ENCODE assay signal across 16 cellular contexts in the genomic region with DNA sequence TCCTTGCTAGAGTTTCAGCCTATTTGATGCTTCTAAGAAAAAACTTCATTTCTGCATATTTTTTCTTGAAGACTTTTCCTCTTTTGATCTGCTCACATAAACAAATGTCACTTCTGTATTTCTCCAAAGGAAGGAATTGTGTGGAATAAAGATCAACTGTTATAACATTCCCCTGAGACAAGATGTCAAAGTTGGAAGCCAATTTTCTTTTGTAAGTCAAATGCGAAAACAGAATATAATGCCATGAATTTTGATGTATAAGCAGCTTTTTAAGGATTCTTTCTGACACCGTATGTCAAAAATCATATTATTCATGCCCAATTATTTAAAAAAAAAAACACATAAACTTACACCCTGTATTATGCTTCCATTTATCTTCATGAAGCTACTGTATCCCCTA.
DNase-seq lines count a peak whose midpoint lies in the region; ATAC-seq and TF ChIP-seq lines count a peak whose summit lies in the region.
"Had no signal": no experiment of that assay in that cellular context is flagged by ENCODE, and none has a peak within 500 bp of the region (broad histone marks: within the 10 kb centered on the region; RNA-seq: fewer than 3 reads in every experiment).

No MANE protein-coding gene starts in this region.

- no peak for TF ChIP-seq POLR2A in lower leg skin (IDR thresholded peaks at IDR 0.05)

- no peaks in the 10 kb centered on the region for H3K36me3 Mint-ChIP-seq in endothelial cell (ENCODE audit: low read depth, unreplicated experiment)
- H3K36me3 Mint-ChIP-seq: CD8-positive, alpha-beta T cell had no signal

- H3K36me3 ChIP-seq in BLaER1 (no peaks in the 10 kb centered on the region), Panc1 (ENCODE audit: control insufficient read depth, insufficient read depth, low read length) (no peaks in the 10 kb centered on the region), iPS-18a (ENCODE audit: control insufficient read depth, low read depth, low read length) (no peaks in the 10 kb centered on the region), neuron (ENCODE audit: insufficient read depth, low read length) (peaks cover 2% of the 10 kb centered on the region), tibial artery (no peaks in the 10 kb centered on the region)

- H3K9me3 ChIP-seq in BLaER1 (no peaks in the 10 kb centered on the region), Panc1 (ENCODE audit: control insufficient read depth, insufficient read depth, low read depth, low read length) (no peaks in the 10 kb centered on the region), iPS-18a (ENCODE audit: control insufficient read depth, low read depth, low read length) (no peaks in the 10 kb centered on the region), neuron (ENCODE audit: low read length) (peaks cover 2% of the 10 kb centered on the region), tibial artery (no peaks in the 10 kb centered on the region)

- no peak overlapping the region for H2AFZ ChIP-seq in neuron (ENCODE audit: low read depth, low read length)

- ATAC-seq in Panc1, result no peak
- ATAC-seq: CD8-positive, alpha-beta T cell; PC-3 had no signal

- peaks cover 20% of the 10 kb centered on the region for H4K20me1 ChIP-seq in BLaER1

- TSS peak; percentile 52 for BruUV-seq in Panc1 (replicated peaks; lab: Mats Ljungman, UMichigan)

- no peak overlapping the region for H3K4me3 Mint-ChIP-seq in endothelial cell (ENCODE audit: unreplicated experiment)
- H3K4me3 Mint-ChIP-seq: CD8-positive, alpha-beta T cell had no signal

- peak overlapping the region; percentile 77; the same call in 1 of the 2 replicates for H3K9ac ChIP-seq in BLaER1
- no peak overlapping the region for H3K9ac ChIP-seq in iPS-18a (ENCODE audit: low read length)

- CTCF ChIA-PET in Panc1 (lab: Charles Lee), result interaction anchor here (1.0 kb wide), 1 partner anchor 23 kb away, joined by 3 read pairs; no protein-coding TSS in a partner anchor

- no peaks in the 10 kb centered on the region for H3K9me3 Mint-ChIP-seq in endothelial cell (ENCODE audit: unreplicated experiment)
- H3K9me3 Mint-ChIP-seq: CD8-positive, alpha-beta T cell had no signal

- H3K27me3 Mint-ChIP-seq in endothelial cell (ENCODE audit: unreplicated experiment), result no peaks in the 10 kb centered on the region

- DNase-seq in Panc1 (ENCODE audit: low read depth, low spot score) (no peak), tibial artery (no peak), lower leg skin (ENCODE audit: low spot score in 2 of 2) (no peak), endothelial cell (ENCODE audit: low spot score) (no peak)
- DNase-seq in stimulated activated CD4-positive, alpha-beta T cell treated with anti-CD3 and anti-CD28 coated beads, Interleukin-4, amount 100 ng/mL, for 1 hour, result no peak
- DNase-seq: Calu3; CD8-positive, alpha-beta T cell; GF-D8; NCI-H1417 treated with DMSO at 0.1 percent for 48 hours; NCI-H1930; NCI-H226; PC-3 had no signal

- in situ Hi-C loops in Panc1 (cut with HindIII; ENCODE audit: low pct_unique_long_range_greater_than_20kb, low sequenced_read_pairs), result no loop called here

- peaks cover 39% of the 10 kb centered on the region for H3K27me3 ChIP-seq in BLaER1
- H3K27me3 ChIP-seq in Panc1 (ENCODE audit: control insufficient read depth, insufficient read depth, low read length), result no peaks in the 10 kb centered on the region
- H3K27me3 ChIP-seq in iPS-18a (ENCODE audit: control insufficient read depth, insufficient read depth, low read length), result peaks cover 7% of the 10 kb centered on the region
- no peaks in the 10 kb centered on the region for H3K27me3 ChIP-seq in neuron (ENCODE audit: insufficient read depth, low read length)
- H3K27me3 ChIP-seq in tibial artery, result no peaks in the 10 kb centered on the region

- peak overlapping the region; percentile 86 for H3K4me2 ChIP-seq in BLaER1

- TF ChIP-seq CTCF in Panc1 (IDR thresholded peaks at IDR 0.05) (no peak), tibial artery (IDR thresholded peaks at IDR 0.05) (no peak), lower leg skin (IDR thresholded peaks at IDR 0.05) (no peak), endothelial cell (IDR thresholded peaks at IDR 0.05; ENCODE audit: unreplicated experiment) (no peak)

- peak overlapping the region; percentile 68 for H3K4me3 ChIP-seq in BLaER1
- no peak overlapping the region for H3K4me3 ChIP-seq in Panc1 (ENCODE audit: low read depth in 2 of 2, low read length in 2 of 2)
- peak overlapping the region; percentile 73 for H3K4me3 ChIP-seq in iPS-18a (ENCODE audit: low read length)
- H3K4me3 ChIP-seq in neuron (ENCODE audit: low read length), result peak overlapping the region; percentile 78
- no peak overlapping the region for H3K4me3 ChIP-seq in tibial artery
- H3K4me3 ChIP-seq in lower leg skin (ENCODE audit: low read depth, poor library complexity, severe bottlenecking), result no peak overlapping the region
- H3K4me3 ChIP-seq: GM12878 had no signal

- H3K27ac ChIP-seq in BLaER1 (no peak overlapping the region), Panc1 (ENCODE audit: low read length) (no peak overlapping the region), iPS-18a (ENCODE audit: low read length) (no peak overlapping the region), tibial artery (no peak overlapping the region)

- H3K4me1 Mint-ChIP-seq in endothelial cell (ENCODE audit: unreplicated experiment), result no peaks in the 10 kb centered on the region

- no peak overlapping the region for H3K27ac Mint-ChIP-seq in endothelial cell (ENCODE audit: unreplicated experiment)
- H3K27ac Mint-ChIP-seq: CD8-positive, alpha-beta T cell had no signal

- intact Hi-C loops in Panc1 (cut with micrococcal nuclease; ENCODE audit: unreplicated experiment) (no loop called here), tibial artery (cut with DNase I; ENCODE audit: low total_unique reads) (no loop called here), lower leg skin (cut with DNase I; ENCODE audit: low total_unique reads) (no loop called here)

- 89 to 93% methylated on average over 2 of the region's 2 CpGs for WGBS in lower leg skin, 2 donors

- POLR2A ChIA-PET in Panc1 (lab: Charles Lee), result no interaction called here

- peaks cover 55% of the 10 kb centered on the region for H3K4me1 ChIP-seq in BLaER1
- peaks cover 15% of the 10 kb centered on the region; the same call in 1 of the 2 replicates for H3K4me1 ChIP-seq in Panc1 (ENCODE audit: control insufficient read depth, insufficient read depth, low read length)
- H3K4me1 ChIP-seq in iPS-18a (ENCODE audit: control insufficient read depth, low read depth, low read length), result peaks cover 26% of the 10 kb centered on the region
- peaks cover 24% of the 10 kb centered on the region for H3K4me1 ChIP-seq in neuron (ENCODE audit: insufficient read depth, low read length)
- peaks cover 0 to 24% (median 14%) of the 10 kb centered on the region in 4 donors for H3K4me1 ChIP-seq in tibial artery

Comparison
In these comparisons a context has a peak if more than half of its experiments do, and no peak if none do; other contexts are left out.
1. H3K4me3 ChIP-seq: peak in BLaER1 (single experiment), iPS-18a (single experiment) and neuron (single experiment); none in Panc1 (0 of 2), tibial artery (0 of 2) and lower leg skin (single experiment).